ENCODE assay signal across 25 cellular contexts in the genomic region with DNA sequence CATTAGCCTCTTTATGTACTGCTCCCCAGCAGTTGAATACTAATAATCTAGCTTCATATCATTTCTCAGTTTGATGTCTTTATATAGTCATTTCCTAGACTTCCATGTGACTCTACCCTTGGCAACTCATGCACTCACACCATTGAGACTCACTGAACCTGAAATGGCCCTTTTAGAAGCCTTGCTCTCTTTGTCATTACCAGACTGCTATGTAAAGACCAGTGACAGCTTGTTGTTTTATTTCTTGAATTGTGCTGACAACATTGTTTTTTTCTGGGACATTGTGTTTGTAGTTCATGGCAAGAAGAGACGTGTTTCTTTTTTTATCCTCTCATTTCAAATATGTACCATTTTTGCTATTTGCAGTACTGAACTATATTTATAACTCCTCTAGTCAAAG.
A peak's percentile ranks its signal among the peaks of the same experiment; 100 is the strongest.
DNase-seq lines count a peak whose midpoint lies in the region; ATAC-seq lines count a peak whose summit lies in the region.
"Had no signal": no experiment of that assay in that cellular context is flagged by ENCODE, and none has a peak within 500 bp of the region (broad histone marks: within the 10 kb centered on the region; RNA-seq: fewer than 3 reads in every experiment).

No MANE protein-coding gene starts in this region.

- H3K4me2 ChIP-seq in BLaER1: peak overlapping the region; percentile 64

- H3K27me3 ChIP-seq in BLaER1: no peaks in the 10 kb centered on the region
- H3K27me3 ChIP-seq: BE2C, breast epithelium, esophagus squamous epithelium, upper lobe of right lung had no signal

- ATAC-seq in GM21447 (IDR thresholded peaks at IDR 0.05; ENCODE audit: unreplicated experiment) (no peak), GM21786 (IDR thresholded peaks at IDR 0.05; ENCODE audit: unreplicated experiment) (no peak)
- ATAC-seq: activated T-cell treated with anti-CD3 and anti-CD28 coated beads, Interleukin-2, amount 50 U/mL, for 4 hours; natural killer cell treated with Interleukin-12 subunit alpha and Interleukin-12 subunit beta and Interleukin-15 and Interleukin-18, amount 100 ng/mL, for 72 hours; upper lobe of right lung had no signal

- H3K4me1 ChIP-seq in BLaER1: peaks cover 26% of the 10 kb centered on the region
- H3K4me1 ChIP-seq: BE2C, breast epithelium, parathyroid adenoma, upper lobe of right lung had no signal

- DNase-seq in NCI-H1105 (lab: John Stamatoyannopoulos, UW) (peak; percentile 8), NCI-H774 (lab: John Stamatoyannopoulos, UW) (peak; percentile 47), medulla oblongata (ENCODE audit: extremely low spot score) (peak; percentile 8), RPMI8226 (no peak), iPS-NIHi7 (ENCODE audit: extremely low spot score) (no peak)
- DNase-seq: activated CD4-positive, alpha-beta T cell treated with anti-CD3 and anti-CD28 coated beads, Interleukin-2, amount 10 ng/mL, durations not matched to agents 24 days and 14 days; activated naive CD4-positive, alpha-beta T cell; activated T-cell treated with anti-CD3 and anti-CD28 coated beads, Interleukin-2, amount 50 U/mL, for 4 hours; BE2C; Calu3; effector memory CD4-positive, alpha-beta T cell; esophagus squamous epithelium; HCEC 1CT; islet precursor cell; NCI-H1092 treated with DMSO at 0.1 percent for 48 hours; NCI-H82; upper lobe of right lung; WERI-Rb-1 had no signal

- H3K4me3 ChIP-seq in BLaER1: no peak overlapping the region
- H3K4me3 ChIP-seq: breast epithelium, esophagus squamous epithelium, upper lobe of right lung had no signal

- H3K27ac ChIP-seq in BLaER1: no peak overlapping the region
- H3K27ac ChIP-seq: breast epithelium, HL-60, parathyroid adenoma, upper lobe of right lung, WERI-Rb-1 had no signal

- no peaks in the 10 kb centered on the region for H3K36me3 ChIP-seq in BLaER1
- H3K36me3 ChIP-seq: BE2C, breast epithelium, esophagus squamous epithelium, upper lobe of right lung, WERI-Rb-1 had no signal

- no peaks in the 10 kb centered on the region for H4K20me1 ChIP-seq in BLaER1

- no peaks in the 10 kb centered on the region for H3K9me3 ChIP-seq in BLaER1
- H3K9me3 ChIP-seq: BE2C, breast epithelium, esophagus squamous epithelium, upper lobe of right lung had no signal

- no peak overlapping the region for H3K9ac ChIP-seq in BLaER1
- H3K9ac ChIP-seq: parathyroid adenoma had no signal

Comparison
In these comparisons a context has a peak if more than half of its experiments do, and no peak if none do; other contexts are left out.
1. DNase-seq: peak in NCI-H1105 (single experiment), NCI-H774 (single experiment) and medulla oblongata (single experiment); none in RPMI8226 (single experiment) and iPS-NIHi7 (single experiment).